ENCODE assay signal across 8 cellular contexts in the genomic region with DNA sequence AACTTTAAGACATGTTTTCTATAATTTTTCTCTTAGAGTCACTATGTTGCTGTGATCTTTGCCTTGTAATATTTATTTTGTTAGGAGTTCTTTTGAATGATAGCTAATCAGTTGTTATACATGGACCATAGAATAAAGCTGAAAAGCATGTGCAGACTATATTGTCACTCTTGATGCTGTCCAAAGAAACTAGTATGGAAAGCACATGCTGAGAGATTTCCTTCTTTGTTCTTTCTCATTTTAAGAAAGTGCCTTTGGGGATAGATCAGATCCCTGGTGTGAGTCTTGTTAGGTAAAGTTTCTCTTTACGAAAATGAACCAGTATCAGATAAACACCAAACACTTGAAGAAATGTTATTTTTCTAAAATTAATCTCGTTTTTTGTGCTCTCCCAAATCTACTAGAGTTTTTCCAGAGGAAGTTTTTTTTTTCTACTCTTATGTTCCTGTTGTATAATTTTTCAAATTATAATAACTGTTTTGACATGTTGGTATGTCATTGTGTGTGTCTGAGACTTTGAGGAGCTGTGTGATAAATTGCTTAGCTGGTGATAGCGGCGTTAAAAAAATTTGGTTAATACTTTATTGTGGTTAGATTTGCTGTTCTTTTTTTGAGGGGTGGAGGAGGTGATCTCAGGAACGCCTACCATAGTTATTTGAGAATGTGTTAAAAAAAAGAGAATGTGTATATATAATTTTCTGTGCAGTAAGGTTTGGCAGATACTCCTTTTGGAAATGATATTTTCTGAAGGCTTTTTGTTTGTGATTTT. TPM values are rescaled to one million over a fixed set of nuclear protein-coding genes. Genes with fewer than 3 reads are reported as not detected.
DNase-seq lines count a peak whose midpoint lies in the region; ATAC-seq and TF ChIP-seq lines count a peak whose summit lies in the region.

No MANE protein-coding gene starts in this region.

- peak overlapping the region; percentile 96 for H3K4me3 ChIP-seq in GM12864 (ENCODE audit: low read depth, low read length)
- peak overlapping the region; percentile 93 for H3K4me3 ChIP-seq in PC-3 (ENCODE audit: low read length)
- H3K4me3 ChIP-seq in esophagus muscularis mucosa = peak overlapping the region; percentile 93 to 100 (median 98)
- peak overlapping the region; percentile 91 for H3K4me3 ChIP-seq in retinal pigment epithelial cell (ENCODE audit: low read length)

- ATAC-seq in PC-3 (no peak), sciatic nerve (no peak)

- DNase-seq in GM12864 (ENCODE audit: low read depth) (no peak), PC-3 (no peak), esophagus muscularis mucosa (ENCODE audit: extremely low spot score) (no peak), retinal pigment epithelial cell (ENCODE audit: low read depth) (no peak), DMS53 treated with DMSO at 0.1 percent for 48 hours (lab: John Stamatoyannopoulos, UW; ENCODE audit: unreplicated experiment) (no peak), NCI-H524 treated with DMSO at 0.1 percent for 48 hours (lab: John Stamatoyannopoulos, UW) (no peak), sciatic nerve (ENCODE audit: low spot score) (no peak), CD1c-positive myeloid dendritic cell (ENCODE audit: extremely low spot score) (no peak)

- H3K4me2 ChIP-seq in PC-3 (ENCODE audit: low read length) = peak overlapping the region; percentile 98

- no peaks in the 10 kb centered on the region for H3K27me3 ChIP-seq in PC-3 (ENCODE audit: low read length)
- H3K27me3 ChIP-seq in esophagus muscularis mucosa = no peaks in the 10 kb centered on the region

- 26% methylated on average over 5 of the region's 5 CpGs for WGBS in esophagus muscularis mucosa

- POLR2A ChIA-PET in PC-3 (lab: Charles Lee; ENCODE audit: unreplicated experiment) = no interaction called here

- H3F3A ChIP-seq in PC-3 (ENCODE audit: low read length, unreplicated experiment) = no peaks in the 10 kb centered on the region

- no peak for TF ChIP-seq CTCF in GM12864 (IDR thresholded peaks at IDR 0.05; ENCODE audit: low read depth, low read length, missing control alignments)
- TF ChIP-seq CTCF in PC-3 (conservative IDR thresholded peaks at IDR 0.05; ENCODE audit: low read depth, low read length) = no peak
- TF ChIP-seq CTCF in esophagus muscularis mucosa (IDR thresholded peaks at IDR 0.05) = no peak
- TF ChIP-seq CTCF in retinal pigment epithelial cell (conservative IDR thresholded peaks at IDR 0.05; ENCODE audit: low read depth, low read length) = no peak

- H3K4me1 ChIP-seq in PC-3 (ENCODE audit: insufficient read depth, low read length) (peaks cover 24% of the 10 kb centered on the region), esophagus muscularis mucosa (peaks cover 31 to 57% (median 39%) of the 10 kb centered on the region in 4 donors)

- intact Hi-C loops in PC-3 (cut with micrococcal nuclease) (loop anchor here (5.0 kb wide), 3 partner anchors 81 to 194 kb away; no protein-coding TSS in a partner anchor), esophagus muscularis mucosa (cut with DNase I) (loop anchor here (5.0 kb wide), 2 partner anchors 156 to 194 kb away; no protein-coding TSS in a partner anchor), sciatic nerve (cut with DNase I) (no loop called here)

- BruUV-seq in PC-3 (replicated peaks; lab: Mats Ljungman, UMichigan) = no TSS peak

- H3K27ac ChIP-seq in PC-3 (ENCODE audit: low read length) = no peak overlapping the region
- H3K27ac ChIP-seq in esophagus muscularis mucosa (replicated peaks in 1 of 4) = peak overlapping the region in 2 of 4 donors; percentile 96 to 98

- peak overlapping the region; percentile 87; the same call in 1 of the 2 replicates for H3K9ac ChIP-seq in PC-3 (ENCODE audit: low read length)

- H2AFZ ChIP-seq in PC-3 (ENCODE audit: low read length) = no peak overlapping the region

- no peak for TF ChIP-seq EP300 in esophagus muscularis mucosa (IDR thresholded peaks at IDR 0.05)

- H4K20me1 ChIP-seq in PC-3 (ENCODE audit: low read length) = peaks cover 29% of the 10 kb centered on the region

- TF ChIP-seq POLR2A in esophagus muscularis mucosa (IDR thresholded peaks at IDR 0.05; ENCODE audit: low read depth) = no peak

- no peaks in the 10 kb centered on the region for H3K9me3 ChIP-seq in PC-3 (ENCODE audit: low read length)
- no peaks in the 10 kb centered on the region for H3K9me3 ChIP-seq in esophagus muscularis mucosa

- peaks cover 71% of the 10 kb centered on the region for H3K79me2 ChIP-seq in PC-3 (ENCODE audit: low read length)

- no peaks in the 10 kb centered on the region for H3K9me2 ChIP-seq in PC-3 (replicated peaks; ENCODE audit: low read length)

- CTCF ChIA-PET in PC-3 (lab: Charles Lee) = interaction anchor here (0.6 kb wide), 1 partner anchor 26 kb away, joined by 7 read pairs; no protein-coding TSS in a partner anchor

- no peaks in the 10 kb centered on the region for H3K36me3 ChIP-seq in PC-3 (ENCODE audit: low read depth, low read length)
- no peaks in the 10 kb centered on the region for H3K36me3 ChIP-seq in esophagus muscularis mucosa

RNA-seq across cellular contexts. Expression of gene PIAS1, which starts 2.2 kb away (rescaled TPM):
- total RNA-seq in PC-3 (2014; rRNA removed) (13.8 and 21.9 TPM in 2 replicates), esophagus muscularis mucosa (10 to 100 TPM; 26.2 to 68.4 (median 53.1) TPM), sciatic nerve (59.9 TPM)
